ENCODE assay signal across 15 cellular contexts in the genomic region with DNA sequence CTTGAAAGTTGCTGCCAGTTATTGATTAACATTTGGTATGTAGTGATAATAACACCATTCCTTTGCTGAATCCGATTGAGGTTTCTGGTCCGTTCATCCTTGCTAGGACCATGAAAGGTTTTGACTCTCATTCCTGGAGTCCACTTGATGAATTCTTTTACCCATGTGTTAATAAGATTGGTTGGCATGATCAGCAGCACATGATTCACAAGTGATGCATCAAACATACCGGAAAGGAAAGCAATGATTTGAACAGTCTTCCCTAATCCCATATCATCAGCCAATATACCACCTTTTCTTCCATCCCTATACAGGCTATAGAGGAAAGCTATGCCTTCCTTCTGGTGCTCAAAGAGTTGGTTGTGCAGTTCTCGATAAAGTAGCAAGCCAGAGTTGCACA. TPM values are rescaled to one million over a fixed set of nuclear protein-coding genes. Genes with fewer than 3 reads are reported as not detected.
"Had no signal": no experiment of that assay in that cellular context is flagged by ENCODE, and none has a peak within 500 bp of the region (broad histone marks: within the 10 kb centered on the region; RNA-seq: fewer than 3 reads in every experiment).

No MANE protein-coding gene starts in this region.

- DNase-seq: activated CD4-positive, alpha-beta memory T cell treated with anti-CD3 and anti-CD28 coated beads for 36 hours; activated T-cell treated with anti-CD3 and anti-CD28 coated beads for 4 hours; effector memory CD8-positive, alpha-beta T cell; gastrocnemius medialis; heart left ventricle; left ventricle myocardium inferior; mammary epithelial cell; nephron progenitor cell; nucleus accumbens; retina; stimulated activated CD4-positive, alpha-beta T cell treated with anti-CD3 and anti-CD28 coated beads, Interleukin-12 subunit alpha, Interleukin-12 subunit beta, amount 100 ng/mL, for 4 hours; stimulated activated CD4-positive, alpha-beta T cell treated with anti-CD3 and anti-CD28 coated beads, Interleukin-1b, Interleukin-23, amount 100 ng/mL, for 48 hours; stimulated activated naive CD4-positive, alpha-beta T cell treated with Interleukin-2 at 50 U/mL for 16 hours; thyroid gland had no signal

- H3K36me3 ChIP-seq: gastrocnemius medialis, left ventricle myocardium inferior, thyroid gland had no signal

- H3K4me1 ChIP-seq: gastrocnemius medialis, heart left ventricle, left ventricle myocardium inferior, thyroid gland had no signal

- H3K9me3 ChIP-seq: gastrocnemius medialis, heart left ventricle, left ventricle myocardium inferior, thyroid gland had no signal

- H3K27me3 ChIP-seq: gastrocnemius medialis, thyroid gland had no signal

- ATAC-seq: effector memory CD8-positive, alpha-beta T cell; gastrocnemius medialis; heart left ventricle had no signal

- H3K27ac ChIP-seq: gastrocnemius medialis, heart left ventricle, left ventricle myocardium inferior, thyroid gland had no signal

- H3K4me3 ChIP-seq: gastrocnemius medialis, heart left ventricle, left ventricle myocardium inferior, thyroid gland had no signal

RNA-seq across cellular contexts. Expression of a gene that starts 30.7 kb away (rescaled TPM):
- total RNA-seq: left ventricle myocardium inferior, myocyte had no signal
